25 cellular contexts compared by ENCODE assay signal in genomic region chr4:132498215-132498614, GRCh38.
DNase-seq lines count a peak whose midpoint lies in the region; ATAC-seq, FAIRE-seq and TF ChIP-seq lines count a peak whose summit lies in the region.
"Had no signal": no experiment of that assay in that cellular context is flagged by ENCODE, and none has a peak within 500 bp of the region (broad histone marks: within the 10 kb centered on the region; RNA-seq: fewer than 3 reads in every experiment).

No MANE protein-coding gene starts in this region.

- H3K27me3 ChIP-seq in DND-41 (ENCODE audit: insufficient read depth, low read length, poor library complexity), result no peaks in the 10 kb centered on the region
- H3K27me3 ChIP-seq in MM.1S (replicated peaks; ENCODE audit: insufficient read depth, low read length), result no peaks in the 10 kb centered on the region
- no peaks in the 10 kb centered on the region for H3K27me3 ChIP-seq in pancreas
- H3K27me3 ChIP-seq: BLaER1 treated with 17β-estradiol and CSF1 and Interleukin-3, amounts not matched to agents 10 nM and 100 nM had no signal

- H2AFZ ChIP-seq in DND-41 (ENCODE audit: low read depth, low read length), result peak overlapping the region; percentile 25; the same call in 1 of the 2 replicates
- no peak overlapping the region for H2AFZ ChIP-seq in MM.1S (ENCODE audit: low read length)
- peak overlapping the region; percentile 64; the same call in 1 of the 2 replicates for H2AFZ ChIP-seq in OCI-LY7 (ENCODE audit: low read length)

- H3K79me2 ChIP-seq in DND-41 (ENCODE audit: insufficient read depth, low read length) (no peaks in the 10 kb centered on the region), MM.1S (ENCODE audit: low read length) (no peaks in the 10 kb centered on the region), OCI-LY7 (ENCODE audit: insufficient read depth, low read depth, low read length) (no peaks in the 10 kb centered on the region)

- H3K36me3 ChIP-seq in DND-41 (ENCODE audit: insufficient read depth, low read length), result no peaks in the 10 kb centered on the region
- H3K36me3 ChIP-seq in MM.1S (replicated peaks; ENCODE audit: insufficient read depth, low read length), result no peaks in the 10 kb centered on the region
- H3K36me3 ChIP-seq in OCI-LY7 (ENCODE audit: insufficient read depth, low read length), result no peaks in the 10 kb centered on the region
- H3K36me3 ChIP-seq in pancreas, result no peaks in the 10 kb centered on the region
- H3K36me3 ChIP-seq: BLaER1 treated with 17β-estradiol and CSF1 and Interleukin-3, amounts not matched to agents 10 nM and 100 nM had no signal

- CTCF ChIA-PET in OCI-LY7 (lab: Charles Lee; ENCODE audit: unreplicated experiment), result no interaction called here

- FAIRE-seq in pancreas (lab: Jason Lieb, UNC), result no peak
- FAIRE-seq: A549, D721Med, GM12878, GM12892, GM18507, GM19239 had no signal

- H3K9me3 ChIP-seq in DND-41 (ENCODE audit: insufficient read depth, low read length, severe bottlenecking) (peaks cover 3% of the 10 kb centered on the region), MM.1S (replicated peaks; ENCODE audit: insufficient read depth, low read length) (no peaks in the 10 kb centered on the region), OCI-LY7 (ENCODE audit: low read length) (no peaks in the 10 kb centered on the region), pancreas (no peaks in the 10 kb centered on the region)
- H3K9me3 ChIP-seq: A549; BLaER1 treated with 17β-estradiol and CSF1 and Interleukin-3, amounts not matched to agents 10 nM and 100 nM; Caco-2 had no signal

- H3K9ac ChIP-seq in DND-41 (ENCODE audit: low read depth, low read length), result no peak overlapping the region
- no peak overlapping the region for H3K9ac ChIP-seq in MM.1S (ENCODE audit: low read length)
- H3K9ac ChIP-seq: BLaER1 treated with 17β-estradiol and CSF1 and Interleukin-3, amounts not matched to agents 10 nM and 100 nM had no signal

- ATAC-seq in DND-41 (ENCODE audit: insufficient read depth, low read depth) (no peak), pancreas (no peak), GM19023 (IDR thresholded peaks at IDR 0.05; ENCODE audit: unreplicated experiment) (no peak)
- ATAC-seq: A549; CD8-positive, alpha-beta T cell; GM12878 had no signal

- no peaks in the 10 kb centered on the region for H3K4me1 ChIP-seq in DND-41 (ENCODE audit: insufficient read depth, low read length)
- peaks cover 21% of the 10 kb centered on the region for H3K4me1 ChIP-seq in MM.1S (ENCODE audit: low read length)
- H3K4me1 ChIP-seq in OCI-LY7 (ENCODE audit: insufficient read depth, low read length, poor library complexity, severe bottlenecking), result peaks cover 10% of the 10 kb centered on the region
- H3K4me1 ChIP-seq in pancreas, result no peaks in the 10 kb centered on the region
- H3K4me1 ChIP-seq: A549; BLaER1 treated with 17β-estradiol and CSF1 and Interleukin-3, amounts not matched to agents 10 nM and 100 nM; Caco-2 had no signal

- BruUV-seq in OCI-LY7 (replicated peaks; lab: Mats Ljungman, UMichigan), result no TSS peak

- H3K4me2 ChIP-seq in DND-41 (ENCODE audit: insufficient read depth, low read length) (no peak overlapping the region), MM.1S (ENCODE audit: low read depth, low read length) (no peak overlapping the region), OCI-LY7 (ENCODE audit: low read length) (no peak overlapping the region)
- H3K4me2 ChIP-seq: A549; BLaER1 treated with 17β-estradiol and CSF1 and Interleukin-3, amounts not matched to agents 10 nM and 100 nM had no signal

- no peak for DNase-seq in DND-41
- DNase-seq in MM.1S, result peak; percentile 58
- no peak for DNase-seq in OCI-LY7 (ENCODE audit: low spot score)
- no peak for DNase-seq in pancreas
- no peak for DNase-seq in DMS 273 treated with DMSO at 0.1 percent for 48 hours (lab: John Stamatoyannopoulos, UW)
- DNase-seq: AML-193; Caco-2; Calu3; CD4-positive, alpha-beta T cell; CD8-positive, alpha-beta T cell; DMS153; DMS53; DMS79; EL; GDM1 had no signal

- no peaks in the 10 kb centered on the region for H4K20me1 ChIP-seq in DND-41 (ENCODE audit: insufficient read depth, low read length)
- H4K20me1 ChIP-seq in MM.1S (ENCODE audit: insufficient read depth, low read length), result no peaks in the 10 kb centered on the region
- H4K20me1 ChIP-seq in OCI-LY7 (ENCODE audit: insufficient read depth, low read length), result no peaks in the 10 kb centered on the region
- H4K20me1 ChIP-seq: BLaER1 treated with 17β-estradiol and CSF1 and Interleukin-3, amounts not matched to agents 10 nM and 100 nM had no signal

- intact Hi-C loops in OCI-LY7 (cut with micrococcal nuclease; ENCODE audit: unreplicated experiment), result no loop called here
- intact Hi-C loops in pancreas (cut with DNase I), result no loop called here

- POLR2A ChIA-PET in OCI-LY7 (lab: Charles Lee), result interaction anchor here (0.7 to 2.8 kb wide), 5 partner anchors 12 to 68 kb away, joined by 3 to 11 read pairs (median 3); no protein-coding TSS in a partner anchor

- TF ChIP-seq CTCF in DND-41 (IDR thresholded peaks at IDR 0.05; ENCODE audit: borderline replicate concordance, extremely low read depth, low read length, poor library complexity, severe bottlenecking), result no peak
- TF ChIP-seq CTCF in MM.1S (IDR thresholded peaks at IDR 0.05; ENCODE audit: low read length), result no peak
- no peak for TF ChIP-seq CTCF in OCI-LY7 (conservative IDR thresholded peaks at IDR 0.05; ENCODE audit: low read length)
- TF ChIP-seq CTCF in pancreas (IDR thresholded peaks at IDR 0.05), result no peak

- no peak overlapping the region for H3K4me3 ChIP-seq in DND-41 (ENCODE audit: low read depth in 1 of 2, low read length in 2 of 2)
- H3K4me3 ChIP-seq in MM.1S (ENCODE audit: low read length), result no peak overlapping the region
- no peak overlapping the region for H3K4me3 ChIP-seq in OCI-LY7 (ENCODE audit: low read depth, low read length, poor library complexity, severe bottlenecking)
- H3K4me3 ChIP-seq in pancreas, result no peak overlapping the region
- H3K4me3 ChIP-seq: A549; BLaER1 treated with 17β-estradiol and CSF1 and Interleukin-3, amounts not matched to agents 10 nM and 100 nM; GM12878 had no signal

- 64 to 82% methylated on average over 2 of the region's 2 CpGs for WGBS in pancreas, 2 donors

- no peak overlapping the region for H3K27ac ChIP-seq in DND-41 (ENCODE audit: low read length)
- no peak overlapping the region for H3K27ac ChIP-seq in MM.1S (ENCODE audit: low read length)
- H3K27ac ChIP-seq in OCI-LY7 (ENCODE audit: low read depth, low read length, poor library complexity, severe bottlenecking), result no peak overlapping the region
- H3K27ac ChIP-seq in pancreas, result no peak overlapping the region
- H3K27ac ChIP-seq: 22Rv1; A549; BLaER1 treated with 17β-estradiol and CSF1 and Interleukin-3, amounts not matched to agents 10 nM and 100 nM; C4-2B had no signal

- H3K9me2 ChIP-seq in MM.1S (replicated peaks; ENCODE audit: insufficient read depth, low read length) (no peaks in the 10 kb centered on the region), OCI-LY7 (ENCODE audit: insufficient read depth, low read length) (no peaks in the 10 kb centered on the region)

- H3F3A ChIP-seq in MM.1S (ENCODE audit: insufficient read depth, low read length), result peaks cover 5% of the 10 kb centered on the region
